24 cellular contexts compared by ENCODE assay signal in genomic region chr17:71869293-71869692, GRCh38.
"Had no signal": no experiment of that assay in that cellular context is flagged by ENCODE, and none has a peak within 500 bp of the region (broad histone marks: within the 10 kb centered on the region; RNA-seq: fewer than 3 reads in every experiment).

No MANE protein-coding gene starts in this region.

- H3K4me3 ChIP-seq: K562 had no signal

- H3K36me3 Mint-ChIP-seq: activated CD4-positive, alpha-beta memory T cell treated with anti-CD3 and anti-CD28 coated beads for 36 hours; activated naive CD4-positive, alpha-beta T cell treated with anti-CD3 and anti-CD28 coated beads, Interleukin-2, amount 10 ng/mL, durations not matched to agents 7 days and 5 days; activated naive CD8-positive, alpha-beta T cell treated with anti-CD3 and anti-CD28 coated beads for 36 hours; WTC11 had no signal

- H3K9me3 Mint-ChIP-seq: activated naive CD8-positive, alpha-beta T cell treated with anti-CD3 and anti-CD28 coated beads for 36 hours; WTC11 had no signal

- H3K36me3 ChIP-seq: brain microvascular endothelial cell had no signal

- DNase-seq: activated CD4-positive, alpha-beta memory T cell treated with anti-CD3 and anti-CD28 coated beads for 36 hours; activated CD4-positive, alpha-beta T cell treated with anti-CD3 and anti-CD28 coated beads for 1 hour; activated CD4-positive, alpha-beta T cell treated with anti-CD3 and anti-CD28 coated beads, Interleukin-2, amount 10 ng/mL, durations not matched to agents 24 days and 14 days; activated CD8-positive, alpha-beta memory T cell treated with anti-CD3 and anti-CD28 coated beads for 24 hours; activated gamma-delta T cell treated with Interleukin-2 at 50 U/mL for 16 hours; activated naive CD4-positive, alpha-beta T cell treated with anti-CD3 and anti-CD28 coated beads, Interleukin-2, amount 10 ng/mL, durations not matched to agents 7 days and 5 days; activated naive CD8-positive, alpha-beta T cell treated with anti-CD3 and anti-CD28 coated beads for 36 hours; activated T-cell treated with anti-CD3 and anti-CD28 coated beads for 4 hours; activated T-cell treated with anti-CD3 and anti-CD28 coated beads, Interleukin-2, amount 50 U/mL, for 48 hours; brain microvascular endothelial cell; cerebellar nuclear complex; Karpas-422; MM.1S; NCI-H1105; NCI-H1694; NCI-H2081; NCI-H226; NCI-H526; PC-3; SHP77 treated with DMSO at 0.1 percent for 48 hours had no signal

- H3K27ac ChIP-seq: brain microvascular endothelial cell had no signal

- H3K27me3 ChIP-seq: brain microvascular endothelial cell had no signal

- H3K4me1 Mint-ChIP-seq: activated CD4-positive, alpha-beta T cell treated with anti-CD3 and anti-CD28 coated beads, Interleukin-2, amount 10 ng/mL, durations not matched to agents 24 days and 14 days; activated naive CD4-positive, alpha-beta T cell treated with anti-CD3 and anti-CD28 coated beads, Interleukin-2, amount 10 ng/mL, durations not matched to agents 7 days and 5 days; activated naive CD8-positive, alpha-beta T cell treated with anti-CD3 and anti-CD28 coated beads for 36 hours; activated T-helper 17 cell treated with anti-CD3 and anti-CD28 coated beads, Interleukin-2, amount 50 U/mL, for 72 hours had no signal

- H3K4me3 Mint-ChIP-seq: activated CD4-positive, alpha-beta memory T cell treated with anti-CD3 and anti-CD28 coated beads for 36 hours; activated CD4-positive, alpha-beta T cell treated with anti-CD3 and anti-CD28 coated beads, Interleukin-2, amount 10 ng/mL, durations not matched to agents 24 days and 14 days; activated naive CD4-positive, alpha-beta T cell treated with anti-CD3 and anti-CD28 coated beads, Interleukin-2, amount 10 ng/mL, durations not matched to agents 7 days and 5 days; activated naive CD8-positive, alpha-beta T cell treated with anti-CD3 and anti-CD28 coated beads for 36 hours; activated T-helper 17 cell treated with anti-CD3 and anti-CD28 coated beads, Interleukin-2, amount 50 U/mL, for 72 hours; T-helper 1 cell treated with Interleukin-12 subunit alpha and Interleukin-12 subunit beta and Interleukin-4 antibody, amounts not matched to agents 30 μg/mL and 1 μg/mL, for 36 hours; WTC11 had no signal

- H3K27ac Mint-ChIP-seq: activated CD4-positive, alpha-beta memory T cell treated with anti-CD3 and anti-CD28 coated beads for 36 hours; activated CD4-positive, alpha-beta T cell treated with anti-CD3 and anti-CD28 coated beads, Interleukin-2, amount 10 ng/mL, durations not matched to agents 24 days and 14 days; activated naive CD4-positive, alpha-beta T cell treated with anti-CD3 and anti-CD28 coated beads, Interleukin-2, amount 10 ng/mL, durations not matched to agents 7 days and 5 days; activated naive CD8-positive, alpha-beta T cell treated with anti-CD3 and anti-CD28 coated beads for 36 hours; activated T-helper 17 cell treated with anti-CD3 and anti-CD28 coated beads, Interleukin-2, amount 50 U/mL, for 72 hours; T-helper 1 cell treated with Interleukin-12 subunit alpha and Interleukin-12 subunit beta and Interleukin-4 antibody, amounts not matched to agents 30 μg/mL and 1 μg/mL, for 36 hours; WTC11 had no signal

- H3K27me3 Mint-ChIP-seq: activated CD4-positive, alpha-beta memory T cell treated with anti-CD3 and anti-CD28 coated beads for 36 hours; activated CD4-positive, alpha-beta T cell treated with anti-CD3 and anti-CD28 coated beads, Interleukin-2, amount 10 ng/mL, durations not matched to agents 24 days and 14 days; activated naive CD4-positive, alpha-beta T cell treated with anti-CD3 and anti-CD28 coated beads, Interleukin-2, amount 10 ng/mL, durations not matched to agents 7 days and 5 days; activated naive CD8-positive, alpha-beta T cell treated with anti-CD3 and anti-CD28 coated beads for 36 hours; activated T-helper 17 cell treated with anti-CD3 and anti-CD28 coated beads, Interleukin-2, amount 50 U/mL, for 72 hours had no signal
